In genomic region chr5:96533371-96533770, GRCh38 we compare ENCODE assay signal across 5 cellular contexts.
"Had no signal": no experiment of that assay in that cellular context is flagged by ENCODE, and none has a peak within 500 bp of the region (broad histone marks: within the 10 kb centered on the region; RNA-seq: fewer than 3 reads in every experiment).

No MANE protein-coding gene starts in this region.

- FAIRE-seq: HTR-8/SVneo had no signal

- H3K9ac ChIP-seq: KMS-11 had no signal

- H3K4me2 ChIP-seq: KMS-11 had no signal

- DNase-seq: KBM-7, KG1 had no signal

- H3K27ac ChIP-seq: HL-60, KMS-11 had no signal
